11 cellular contexts compared by ENCODE assay signal in genomic region chr14:91333640-91334039, GRCh38.
DNase-seq lines count a peak whose midpoint lies in the region; ATAC-seq lines count a peak whose summit lies in the region.
"Had no signal": no experiment of that assay in that cellular context is flagged by ENCODE, and none has a peak within 500 bp of the region (broad histone marks: within the 10 kb centered on the region; RNA-seq: fewer than 3 reads in every experiment).

No MANE protein-coding gene starts in this region.

- intact Hi-C loops in Right ventricle myocardium superior (cut with DNase I) = no loop called here

- no peaks in the 10 kb centered on the region for H3K9me3 Mint-ChIP-seq in effector memory CD8-positive, alpha-beta T cell

- H3K4me1 Mint-ChIP-seq in effector memory CD8-positive, alpha-beta T cell (ENCODE audit: low read depth in 2 of 2) = peaks cover 40 to 52% of the 10 kb centered on the region in 2 donors

- H3K36me3 Mint-ChIP-seq in effector memory CD8-positive, alpha-beta T cell (ENCODE audit: insufficient read depth) = peaks cover 82% of the 10 kb centered on the region

- no peaks in the 10 kb centered on the region for H3K27me3 Mint-ChIP-seq in effector memory CD8-positive, alpha-beta T cell
- H3K27me3 Mint-ChIP-seq: activated CD4-positive, alpha-beta T cell treated with anti-CD3 and anti-CD28 coated beads for 36 hours had no signal

- no peak for DNase-seq in effector memory CD8-positive, alpha-beta T cell
- DNase-seq in Right ventricle myocardium superior (no peak), cerebellar nuclear complex (lab: John Stamatoyannopoulos, UW) (no peak), NCI-H1694 (lab: John Stamatoyannopoulos, UW) (no peak)
- no peak for DNase-seq in activated effector memory CD4-positive, alpha-beta T cell treated with anti-CD3 and anti-CD28 coated beads, Interleukin-2, amount 50 U/mL, for 16 hours
- DNase-seq: activated CD4-positive, alpha-beta T cell treated with anti-CD3 and anti-CD28 coated beads for 36 hours; NCI-H1436; testis had no signal

- ATAC-seq in GM18508 (IDR thresholded peaks at IDR 0.05; ENCODE audit: insufficient read depth, unreplicated experiment) (peak; percentile 36), GM19452 (IDR thresholded peaks at IDR 0.05; ENCODE audit: unreplicated experiment) (peak; percentile 56), HG03066 (IDR thresholded peaks at IDR 0.05; ENCODE audit: low read depth, unreplicated experiment) (peak; percentile 67), Right ventricle myocardium superior (ENCODE audit: poor library complexity) (no peak)
- ATAC-seq in effector memory CD8-positive, alpha-beta T cell (replicated peaks) = no peak
- ATAC-seq: activated CD4-positive, alpha-beta T cell treated with anti-CD3 and anti-CD28 coated beads for 36 hours had no signal

- H3K4me3 Mint-ChIP-seq in effector memory CD8-positive, alpha-beta T cell = no peak overlapping the region
- H3K4me3 Mint-ChIP-seq: activated CD4-positive, alpha-beta T cell treated with anti-CD3 and anti-CD28 coated beads for 36 hours had no signal

- peak overlapping the region; percentile 74 to 98 for H3K27ac Mint-ChIP-seq in effector memory CD8-positive, alpha-beta T cell
- H3K27ac Mint-ChIP-seq: activated CD4-positive, alpha-beta T cell treated with anti-CD3 and anti-CD28 coated beads for 36 hours had no signal

Comparison
In these comparisons a context has a peak if more than half of its experiments do, and no peak if none do; other contexts are left out.
1. ATAC-seq: peak in GM18508 (single experiment), GM19452 (single experiment) and HG03066 (single experiment); none in effector memory CD8-positive, alpha-beta T cell (single experiment) and Right ventricle myocardium superior (single experiment).